1 cellular context compared by ENCODE assay signal in genomic region chr3:153484842-153485241, GRCh38.
TF ChIP-seq lines count a peak whose summit lies in the region.

No MANE protein-coding gene starts in this region.

TF ChIP-seq in GM12878, 131 proteins besides CTCF, POLR2A, EP300 and RAD21:
- no peak for TF ChIP-seq RB1 (IDR thresholded peaks at IDR 0.05; ENCODE audit: borderline replicate concordance)
- TF ChIP-seq RUNX3 (IDR thresholded peaks at IDR 0.05; ENCODE audit: low read length): peak; percentile 38; the same call in 1 of the 2 replicates
- TF ChIP-seq MTA3 (IDR thresholded peaks at IDR 0.05; ENCODE audit: borderline replicate concordance, low read length): no peak
- TF ChIP-seq STAT3 (IDR thresholded peaks at IDR 0.05; ENCODE audit: low read depth, low read length): no peak
- TF ChIP-seq KAT2A (conservative IDR thresholded peaks at IDR 0.05; ENCODE audit: control insufficient read depth, low read depth, low read length): no peak
- no peak for TF ChIP-seq TBL1XR1 (IDR thresholded peaks at IDR 0.05; ENCODE audit: low read depth, low read length)
- TF ChIP-seq ZBTB33 (IDR thresholded peaks at IDR 0.05): no peak
- TF ChIP-seq PAX8 (IDR thresholded peaks at IDR 0.05): no peak
